In the genomic region with DNA sequence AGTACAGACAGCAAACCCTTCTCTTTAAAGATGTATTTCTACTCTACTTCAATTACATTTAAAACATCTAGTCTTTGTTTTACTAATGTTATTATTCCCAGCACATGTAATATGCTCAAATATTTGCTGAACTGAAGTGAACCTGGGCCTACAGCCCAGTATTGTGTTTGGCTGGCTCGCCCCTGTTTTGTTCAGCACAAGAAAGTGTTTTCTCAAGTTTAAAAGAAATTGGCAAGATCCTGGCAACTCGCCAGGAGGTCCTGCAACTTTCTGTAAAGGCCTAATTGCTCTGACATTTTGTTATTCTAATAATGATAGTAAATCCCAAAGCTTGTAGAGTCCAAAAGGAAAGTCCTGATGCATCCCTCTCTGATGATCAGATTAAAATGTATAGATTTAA, we compare ENCODE assay signal across 13 cellular contexts. TPM values are rescaled to one million over a fixed set of nuclear protein-coding genes. Genes with fewer than 3 reads are reported as not detected.
DNase-seq lines count a peak whose midpoint lies in the region; ATAC-seq and TF ChIP-seq lines count a peak whose summit lies in the region.
"Had no signal": no experiment of that assay in that cellular context is flagged by ENCODE, and none has a peak within 500 bp of the region (broad histone marks: within the 10 kb centered on the region; RNA-seq: fewer than 3 reads in every experiment).

No MANE protein-coding gene starts in this region.

- DNase-seq in M059J (ENCODE audit: low read depth) (peak; percentile 9), adipocyte (ENCODE audit: low read depth) (peak; percentile 89), heart right ventricle (peak; percentile 58 to 72), retina (peak; percentile 32), SW480 (ENCODE audit: low spot score) (no peak)
- no peak for DNase-seq in T-helper 2 cell treated with Interferon-gamma antibody and Interleukin-4, amounts not matched to agents 5 μg/mL and 100 μg/mL, for 36 hours (ENCODE audit: low spot score)
- DNase-seq: activated CD4-positive, alpha-beta T cell treated with anti-CD3 and anti-CD28 coated beads, Interleukin-2, amount 50 U/mL, for 48 hours; activated gamma-delta T cell; CD4-positive, CD25-positive, alpha-beta regulatory T cell; MM.1S had no signal

- H3K4me1 Mint-ChIP-seq in T-helper 2 cell treated with Interferon-gamma antibody and Interleukin-4, amounts not matched to agents 5 μg/mL and 100 μg/mL, for 36 hours (ENCODE audit: low read depth) = peaks cover 5% of the 10 kb centered on the region

- H3K4me1 ChIP-seq in adipocyte (ENCODE audit: control insufficient read depth, insufficient read depth, low read length) (peaks cover 5% of the 10 kb centered on the region), heart right ventricle (peaks cover 1 to 20% (median 13%) of the 10 kb centered on the region in 9 donors)

- H3K4me3 ChIP-seq in adipocyte (ENCODE audit: low read length) (no peak overlapping the region), heart right ventricle (no peak overlapping the region)

- 31 to 47% methylated on average over 2 of the region's 2 CpGs for WGBS in heart right ventricle, 2 donors

- no peak overlapping the region for H3K27ac Mint-ChIP-seq in T-helper 2 cell treated with Interferon-gamma antibody and Interleukin-4, amounts not matched to agents 5 μg/mL and 100 μg/mL, for 36 hours
- H3K27ac Mint-ChIP-seq: CD4-positive, CD25-positive, alpha-beta regulatory T cell had no signal

- peak overlapping the region in 4 of 10 donors; percentile 20 to 46 (median 39) for H3K27ac ChIP-seq in heart right ventricle

- intact Hi-C loops in heart right ventricle (cut with DNase I) = loop anchor here in 1 of 10 donors (10.0 kb wide), 1 partner anchor 91 kb away; no protein-coding TSS in a partner anchor

- ATAC-seq in heart right ventricle = peak in 5 of 8 donors; percentile 70 to 87 (median 79)
- no peak for ATAC-seq in HG03342 (IDR thresholded peaks at IDR 0.05; ENCODE audit: unreplicated experiment)
- ATAC-seq: esophagus mucosa, HCT116 had no signal

- H3K9me3 Mint-ChIP-seq in T-helper 2 cell treated with Interferon-gamma antibody and Interleukin-4, amounts not matched to agents 5 μg/mL and 100 μg/mL, for 36 hours = no peaks in the 10 kb centered on the region

- H3K4me3 Mint-ChIP-seq in T-helper 2 cell treated with Interferon-gamma antibody and Interleukin-4, amounts not matched to agents 5 μg/mL and 100 μg/mL, for 36 hours = no peak overlapping the region
- H3K4me3 Mint-ChIP-seq: CD4-positive, CD25-positive, alpha-beta regulatory T cell had no signal

- H3K27me3 ChIP-seq in adipocyte (replicated peaks; ENCODE audit: control insufficient read depth, insufficient read depth, low read length) (no peaks in the 10 kb centered on the region), heart right ventricle (no peaks in the 10 kb centered on the region)

- no peaks in the 10 kb centered on the region for H3K9me3 ChIP-seq in adipocyte (ENCODE audit: control insufficient read depth, low read length)
- H3K9me3 ChIP-seq in heart right ventricle = peaks cover 0 to 7% (median 0%) of the 10 kb centered on the region in 11 donors

- H3K36me3 Mint-ChIP-seq in T-helper 2 cell treated with Interferon-gamma antibody and Interleukin-4, amounts not matched to agents 5 μg/mL and 100 μg/mL, for 36 hours (ENCODE audit: low read depth) = no peaks in the 10 kb centered on the region

- H3K9ac ChIP-seq in adipocyte (ENCODE audit: low read length) = no peak overlapping the region

- H3K36me3 ChIP-seq in adipocyte (ENCODE audit: control insufficient read depth, insufficient read depth, low read length, severe bottlenecking) (no peaks in the 10 kb centered on the region), heart right ventricle (peaks cover 0 to 5% (median 1%) of the 10 kb centered on the region in 9 donors)

- no peak for TF ChIP-seq CTCF in heart right ventricle (IDR thresholded peaks at IDR 0.05)

- peaks cover 4% of the 10 kb centered on the region for H3K27me3 Mint-ChIP-seq in T-helper 2 cell treated with Interferon-gamma antibody and Interleukin-4, amounts not matched to agents 5 μg/mL and 100 μg/mL, for 36 hours (ENCODE audit: low read depth)

RNA-seq across cellular contexts. Expression of a gene that starts 35.9 kb away (rescaled TPM):
- 32.3 and 50.0 TPM in 2 replicates for total RNA-seq in M059J (2014; rRNA removed; shearing (Covaris generic))
- 10 to 100 TPM; 15.2 to 28.7 (median 18.2) TPM for total RNA-seq in heart right ventricle
- polyA plus RNA-seq in heart right ventricle = 10 to 100 TPM in 1 of 2 donors, 1 to 10 TPM in 1; 5.4 to 21.6 TPM

RNA-seq across cellular contexts. Expression of a gene that starts 42.1 kb away (rescaled TPM):
- total RNA-seq in M059J (2014; rRNA removed; shearing (Covaris generic)) = 3.5 and 4.4 TPM in 2 replicates
- total RNA-seq in heart right ventricle = 1 to 10 TPM; 2.8 to 8.5 (median 5.1) TPM
- polyA plus RNA-seq in heart right ventricle = 1 to 10 TPM; 1.5 to 2.6 TPM

RNA-seq across cellular contexts. Expression of a gene that starts 56.1 kb away (rescaled TPM):
- 16.7 and 19.8 TPM in 2 replicates for total RNA-seq in M059J (2014; rRNA removed; shearing (Covaris generic))
- 1 to 10 TPM; 1.7 to 8.6 (median 3.9) TPM for total RNA-seq in heart right ventricle
- 1 to 10 TPM; 5.0 to 8.6 TPM for polyA plus RNA-seq in heart right ventricle

Comparison
In these comparisons a context has a peak if more than half of its experiments do, and no peak if none do; other contexts are left out.
1. DNase-seq: peak in M059J (single experiment), adipocyte (single experiment), heart right ventricle (2 of 2) and retina (single experiment); none in T-helper 2 cell treated with Interferon-gamma antibody and Interleukin-4, amounts not matched to agents 5 μg/mL and 100 μg/mL, for 36 hours (single experiment) and SW480 (single experiment).